20 cellular contexts compared by ENCODE assay signal in genomic region chr5:1207555-1207954, GRCh38. TPM values are rescaled to one million over a fixed set of nuclear protein-coding genes. Genes with fewer than 3 reads are reported as not detected.
DNase-seq lines count a peak whose midpoint lies in the region; ATAC-seq, FAIRE-seq and TF ChIP-seq lines count a peak whose summit lies in the region.
"Had no signal": no experiment of that assay in that cellular context is flagged by ENCODE, and none has a peak within 500 bp of the region (broad histone marks: within the 10 kb centered on the region; RNA-seq: fewer than 3 reads in every experiment).

No MANE protein-coding gene starts in this region.

- H3K9ac ChIP-seq in kidney (ENCODE audit: low read length in 2 of 2), result no peak overlapping the region

- intact Hi-C loops in kidney (cut with DNase I), result no loop called here
- intact Hi-C loops in left colon (cut with DNase I, micrococcal nuclease), result no loop called here

- no peak for TF ChIP-seq CTCF in kidney (IDR thresholded peaks at IDR 0.05; ENCODE audit: borderline replicate concordance, extremely low read depth, insufficient read depth)

- H3K27ac ChIP-seq in SJCRH30 (no peak overlapping the region), kidney (ENCODE audit: low read depth in 2 of 2, low read length in 2 of 2) (no peak overlapping the region)
- H3K27ac ChIP-seq: 22Rv1 had no signal

- FAIRE-seq in kidney (lab: Jason Lieb, UNC), result no peak
- FAIRE-seq: G401.6, GM12891 had no signal

- no peak overlapping the region for H3K4me3 ChIP-seq in SJCRH30
- no peak overlapping the region for H3K4me3 ChIP-seq in kidney (ENCODE audit: low read length in 2 of 2)
- H3K4me3 ChIP-seq: GM23338 had no signal

- H3K9me3 ChIP-seq in SJCRH30 (replicated peaks) (no peaks in the 10 kb centered on the region), kidney (ENCODE audit: control insufficient read depth in 1 of 2, low read length in 2 of 2) (no peaks in the 10 kb centered on the region)
- H3K9me3 ChIP-seq: Caco-2 had no signal

- no peak for ATAC-seq in left colon
- ATAC-seq: CD8-positive, alpha-beta T cell; GM23338 had no signal

- DNase-seq in DMS53 (lab: John Stamatoyannopoulos, UW), result peak; percentile 32
- no peak for DNase-seq in DMS53 treated with DMSO at 0.1 percent for 48 hours (lab: John Stamatoyannopoulos, UW; ENCODE audit: unreplicated experiment)
- DNase-seq in COLO668 (lab: John Stamatoyannopoulos, UW; ENCODE audit: unreplicated experiment), result peak; percentile 35
- peak; percentile 17 to 56 for DNase-seq in SJCRH30
- peak; percentile 52 for DNase-seq in myocyte (ENCODE audit: low read depth)
- no peak for DNase-seq in kidney
- no peak for DNase-seq in mucosa of gallbladder (ENCODE audit: low spot score)
- DNase-seq in left colon, result no peak
- DNase-seq: Caco-2; CD8-positive, alpha-beta T cell; EL; H7 had no signal

- H3K27me3 ChIP-seq in SJCRH30, result no peaks in the 10 kb centered on the region; the same call in 1 of the 2 replicates

- peaks cover 27% of the 10 kb centered on the region for H3K4me1 ChIP-seq in SJCRH30
- peaks cover 4 to 7% of the 10 kb centered on the region in 2 donors for H3K4me1 ChIP-seq in kidney (ENCODE audit: control insufficient read depth in 1 of 2, insufficient read depth in 1 of 2, low read depth in 1 of 2, low read length in 2 of 2)

- H3K36me3 ChIP-seq in SJCRH30, result no peaks in the 10 kb centered on the region
- peaks cover 3 to 5% of the 10 kb centered on the region in 2 donors for H3K36me3 ChIP-seq in kidney (ENCODE audit: control insufficient read depth in 1 of 2, insufficient read depth in 2 of 2, low read length in 2 of 2)

RNA-seq across cellular contexts. Expression of gene SLC6A19, which starts 6.2 kb away (rescaled TPM):
- total RNA-seq in SJCRH30 (2014; rRNA removed; shearing (Covaris generic)), result not detected in 2 replicates
- 0.31 TPM in 1 of 2 replicates, not detected in the other for total RNA-seq in myocyte
- polyA plus RNA-seq in myocyte (2012), result not detected
- total RNA-seq in kidney, result 2.2 TPM
- 69.3 TPM for polyA plus RNA-seq in kidney (ENCODE audit: insufficient read depth, low read depth, low replicate concordance)
- total RNA-seq in mucosa of gallbladder, result 179 TPM
- total RNA-seq in left colon, result 10 to 100 TPM in 1 of 2 donors, 1 to 10 TPM in 1; 5.8 to 72.5 TPM
- total RNA-seq: A673; CD8-positive, alpha-beta T cell; GM23338; HT-29 had no signal
- polyA plus RNA-seq: BJ, CD14-positive monocyte, GM23338 had no signal

RNA-seq across cellular contexts. Expression of gene SLC6A18, which starts 17.6 kb away (rescaled TPM):
- not detected in 2 replicates for total RNA-seq in SJCRH30 (2014; rRNA removed; shearing (Covaris generic))
- total RNA-seq in myocyte (not detected in 2 replicates), kidney (not detected), mucosa of gallbladder (not detected), left colon (under 1 TPM in 1 of 2 donors, not detected in 1; 0.11 TPM)
- not detected for polyA plus RNA-seq in myocyte (2012)
- 1.5 TPM for polyA plus RNA-seq in kidney (ENCODE audit: insufficient read depth, low read depth, low replicate concordance)
- total RNA-seq: A673; Caco-2; CD8-positive, alpha-beta T cell; GM23338; H7; HT-29 had no signal
- polyA plus RNA-seq: BJ, CD14-positive monocyte, GM23338 had no signal

Comparison
In these comparisons a context has a peak if more than half of its experiments do, and no peak if none do; other contexts are left out.
1. DNase-seq: peak in DMS53 (single experiment), COLO668 (single experiment), SJCRH30 (2 of 2) and myocyte (single experiment); none in DMS53 treated with DMSO at 0.1 percent for 48 hours (single experiment), kidney (single experiment), mucosa of gallbladder (single experiment) and left colon (0 of 2).